1 cellular context compared by ENCODE assay signal in the genomic region with DNA sequence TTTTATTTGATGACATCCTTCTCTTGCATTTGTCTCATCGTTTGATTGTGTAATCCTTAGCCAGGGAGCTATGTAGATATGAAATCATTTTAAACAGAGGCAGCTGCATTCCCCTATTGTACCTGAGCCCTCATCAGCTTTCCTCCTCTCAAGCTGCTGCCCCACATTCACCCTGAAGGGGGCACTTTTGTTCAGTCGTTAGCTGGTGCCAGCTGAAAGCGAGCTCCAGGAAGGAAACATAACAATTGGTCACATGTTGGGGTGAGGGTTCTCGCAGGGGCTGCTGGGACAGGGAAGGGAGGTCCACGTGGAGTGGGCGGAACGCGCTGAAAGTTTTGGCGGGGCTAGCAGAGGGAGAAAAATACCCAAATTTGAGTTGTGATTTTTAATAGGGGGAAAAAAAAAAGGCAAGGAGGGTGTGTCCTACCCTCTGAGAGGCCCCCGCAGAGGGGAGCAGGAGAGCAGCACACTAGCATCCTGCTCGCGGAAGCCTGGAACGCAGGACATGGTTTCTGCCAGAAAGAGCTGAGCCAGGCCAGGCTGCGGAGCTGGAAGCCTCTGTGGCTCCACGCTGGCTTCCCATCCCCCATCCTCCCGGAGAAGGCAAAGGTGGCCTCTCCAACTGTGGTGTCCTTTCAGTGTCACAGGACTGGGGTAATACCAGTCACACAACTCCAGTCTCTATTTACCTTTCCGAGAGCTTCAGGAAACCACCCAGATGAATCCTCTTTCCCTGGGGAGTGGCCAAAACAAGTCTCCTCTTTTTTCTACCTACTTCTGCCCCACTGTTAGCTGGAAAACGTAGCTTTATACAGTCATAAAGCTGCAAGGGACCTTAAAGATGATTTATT.
TF ChIP-seq lines count a peak whose summit lies in the region.

No MANE protein-coding gene starts in this region.

TF ChIP-seq in HepG2, 621 proteins besides CTCF, POLR2A, EP300 and RAD21 (continued from another document and continues in another):
- TF ChIP-seq PBX2 (CRISPR knock-in tag; IDR thresholded peaks at IDR 0.05) (peak; percentile 21; the same call in 1 of the 2 replicates), TBP (CRISPR knock-in tag; IDR thresholded peaks at IDR 0.05) (no peak), ZNF652 (CRISPR knock-in tag; IDR thresholded peaks at IDR 0.05; ENCODE audit: borderline replicate concordance, low read depth) (no peak; the same call in 1 of the 2 replicates), ZNF776 (CRISPR knock-in tag; IDR thresholded peaks at IDR 0.05) (no peak), GATAD1 (CRISPR knock-in tag; IDR thresholded peaks at IDR 0.05) (peak; percentile 90), TFDP1 (CRISPR knock-in tag; IDR thresholded peaks at IDR 0.05; ENCODE audit: borderline replicate concordance) (peak; percentile 84; the same call in 1 of the 2 replicates), ZNF430 (CRISPR knock-in tag; IDR thresholded peaks at IDR 0.05) (peak; percentile 80; the same call in 1 of the 2 replicates), RAD51 (IDR thresholded peaks at IDR 0.05; ENCODE audit: borderline replicate concordance) (peak; percentile 78), FIP1L1 (IDR thresholded peaks at IDR 0.05; ENCODE audit: borderline replicate concordance, insufficient read depth, low read depth, low read length) (no peak), ZNF232 (CRISPR knock-in tag; IDR thresholded peaks at IDR 0.05; ENCODE audit: borderline replicate concordance) (peak; percentile 93; the same call in 1 of the 2 replicates), ZNF619 (CRISPR knock-in tag; IDR thresholded peaks at IDR 0.05) (peak; percentile 21; the same call in 1 of the 2 replicates), ZFP1 (CRISPR knock-in tag; IDR thresholded peaks at IDR 0.05) (peak; percentile 21; the same call in 1 of the 2 replicates), SMAD1 (CRISPR knock-in tag; IDR thresholded peaks at IDR 0.05; ENCODE audit: borderline replicate concordance, low read depth) (no peak), BCL6 (CRISPR knock-in tag; IDR thresholded peaks at IDR 0.05) (peak; percentile 94), MEF2D (CRISPR knock-in tag; IDR thresholded peaks at IDR 0.05) (peak; percentile 69; the same call in 1 of the 2 replicates), BATF2 (CRISPR knock-in tag; IDR thresholded peaks at IDR 0.05) (peak; percentile 30; the same call in 1 of the 2 replicates), KDM5B (CRISPR knock-in tag; IDR thresholded peaks at IDR 0.05; ENCODE audit: borderline replicate concordance) (peak; percentile 93; the same call in 1 of the 2 replicates), ARNTL (CRISPR knock-in tag; IDR thresholded peaks at IDR 0.05) (peak; percentile 98), ZNF18 (CRISPR knock-in tag; IDR thresholded peaks at IDR 0.05; ENCODE audit: insufficient replicate concordance) (no peak)
- TF ChIP-seq, protein P1, sequence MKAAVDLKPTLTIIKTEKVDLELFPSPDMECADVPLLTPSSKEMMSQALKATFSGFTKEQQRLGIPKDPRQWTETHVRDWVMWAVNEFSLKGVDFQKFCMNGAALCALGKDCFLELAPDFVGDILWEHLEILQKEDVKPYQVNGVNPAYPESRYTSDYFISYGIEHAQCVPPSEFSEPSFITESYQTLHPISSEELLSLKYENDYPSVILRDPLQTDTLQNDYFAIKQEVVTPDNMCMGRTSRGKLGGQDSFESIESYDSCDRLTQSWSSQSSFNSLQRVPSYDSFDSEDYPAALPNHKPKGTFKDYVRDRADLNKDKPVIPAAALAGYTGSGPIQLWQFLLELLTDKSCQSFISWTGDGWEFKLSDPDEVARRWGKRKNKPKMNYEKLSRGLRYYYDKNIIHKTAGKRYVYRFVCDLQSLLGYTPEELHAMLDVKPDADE (CRISPR knock-in tag; IDR thresholded peaks at IDR 0.05), result no peak
- TF ChIP-seq, protein P2, sequence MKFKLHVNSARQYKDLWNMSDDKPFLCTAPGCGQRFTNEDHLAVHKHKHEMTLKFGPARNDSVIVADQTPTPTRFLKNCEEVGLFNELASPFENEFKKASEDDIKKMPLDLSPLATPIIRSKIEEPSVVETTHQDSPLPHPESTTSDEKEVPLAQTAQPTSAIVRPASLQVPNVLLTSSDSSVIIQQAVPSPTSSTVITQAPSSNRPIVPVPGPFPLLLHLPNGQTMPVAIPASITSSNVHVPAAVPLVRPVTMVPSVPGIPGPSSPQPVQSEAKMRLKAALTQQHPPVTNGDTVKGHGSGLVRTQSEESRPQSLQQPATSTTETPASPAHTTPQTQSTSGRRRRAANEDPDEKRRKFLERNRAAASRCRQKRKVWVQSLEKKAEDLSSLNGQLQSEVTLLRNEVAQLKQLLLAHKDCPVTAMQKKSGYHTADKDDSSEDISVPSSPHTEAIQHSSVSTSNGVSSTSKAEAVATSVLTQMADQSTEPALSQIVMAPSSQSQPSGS (CRISPR knock-in tag; IDR thresholded peaks at IDR 0.05), result peak; percentile 70; the same call in 1 of the 2 replicates
- TF ChIP-seq, protein P3, sequence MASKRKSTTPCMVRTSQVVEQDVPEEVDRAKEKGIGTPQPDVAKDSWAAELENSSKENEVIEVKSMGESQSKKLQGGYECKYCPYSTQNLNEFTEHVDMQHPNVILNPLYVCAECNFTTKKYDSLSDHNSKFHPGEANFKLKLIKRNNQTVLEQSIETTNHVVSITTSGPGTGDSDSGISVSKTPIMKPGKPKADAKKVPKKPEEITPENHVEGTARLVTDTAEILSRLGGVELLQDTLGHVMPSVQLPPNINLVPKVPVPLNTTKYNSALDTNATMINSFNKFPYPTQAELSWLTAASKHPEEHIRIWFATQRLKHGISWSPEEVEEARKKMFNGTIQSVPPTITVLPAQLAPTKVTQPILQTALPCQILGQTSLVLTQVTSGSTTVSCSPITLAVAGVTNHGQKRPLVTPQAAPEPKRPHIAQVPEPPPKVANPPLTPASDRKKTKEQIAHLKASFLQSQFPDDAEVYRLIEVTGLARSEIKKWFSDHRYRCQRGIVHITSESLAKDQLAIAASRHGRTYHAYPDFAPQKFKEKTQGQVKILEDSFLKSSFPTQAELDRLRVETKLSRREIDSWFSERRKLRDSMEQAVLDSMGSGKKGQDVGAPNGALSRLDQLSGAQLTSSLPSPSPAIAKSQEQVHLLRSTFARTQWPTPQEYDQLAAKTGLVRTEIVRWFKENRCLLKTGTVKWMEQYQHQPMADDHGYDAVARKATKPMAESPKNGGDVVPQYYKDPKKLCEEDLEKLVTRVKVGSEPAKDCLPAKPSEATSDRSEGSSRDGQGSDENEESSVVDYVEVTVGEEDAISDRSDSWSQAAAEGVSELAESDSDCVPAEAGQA (IDR thresholded peaks at IDR 0.05; ENCODE audit: low read depth), result no peak
- TF ChIP-seq, protein P3 (CRISPR knock-in tag; IDR thresholded peaks at IDR 0.05; ENCODE audit: borderline replicate concordance), result no peak
- TF ChIP-seq, protein P4, sequence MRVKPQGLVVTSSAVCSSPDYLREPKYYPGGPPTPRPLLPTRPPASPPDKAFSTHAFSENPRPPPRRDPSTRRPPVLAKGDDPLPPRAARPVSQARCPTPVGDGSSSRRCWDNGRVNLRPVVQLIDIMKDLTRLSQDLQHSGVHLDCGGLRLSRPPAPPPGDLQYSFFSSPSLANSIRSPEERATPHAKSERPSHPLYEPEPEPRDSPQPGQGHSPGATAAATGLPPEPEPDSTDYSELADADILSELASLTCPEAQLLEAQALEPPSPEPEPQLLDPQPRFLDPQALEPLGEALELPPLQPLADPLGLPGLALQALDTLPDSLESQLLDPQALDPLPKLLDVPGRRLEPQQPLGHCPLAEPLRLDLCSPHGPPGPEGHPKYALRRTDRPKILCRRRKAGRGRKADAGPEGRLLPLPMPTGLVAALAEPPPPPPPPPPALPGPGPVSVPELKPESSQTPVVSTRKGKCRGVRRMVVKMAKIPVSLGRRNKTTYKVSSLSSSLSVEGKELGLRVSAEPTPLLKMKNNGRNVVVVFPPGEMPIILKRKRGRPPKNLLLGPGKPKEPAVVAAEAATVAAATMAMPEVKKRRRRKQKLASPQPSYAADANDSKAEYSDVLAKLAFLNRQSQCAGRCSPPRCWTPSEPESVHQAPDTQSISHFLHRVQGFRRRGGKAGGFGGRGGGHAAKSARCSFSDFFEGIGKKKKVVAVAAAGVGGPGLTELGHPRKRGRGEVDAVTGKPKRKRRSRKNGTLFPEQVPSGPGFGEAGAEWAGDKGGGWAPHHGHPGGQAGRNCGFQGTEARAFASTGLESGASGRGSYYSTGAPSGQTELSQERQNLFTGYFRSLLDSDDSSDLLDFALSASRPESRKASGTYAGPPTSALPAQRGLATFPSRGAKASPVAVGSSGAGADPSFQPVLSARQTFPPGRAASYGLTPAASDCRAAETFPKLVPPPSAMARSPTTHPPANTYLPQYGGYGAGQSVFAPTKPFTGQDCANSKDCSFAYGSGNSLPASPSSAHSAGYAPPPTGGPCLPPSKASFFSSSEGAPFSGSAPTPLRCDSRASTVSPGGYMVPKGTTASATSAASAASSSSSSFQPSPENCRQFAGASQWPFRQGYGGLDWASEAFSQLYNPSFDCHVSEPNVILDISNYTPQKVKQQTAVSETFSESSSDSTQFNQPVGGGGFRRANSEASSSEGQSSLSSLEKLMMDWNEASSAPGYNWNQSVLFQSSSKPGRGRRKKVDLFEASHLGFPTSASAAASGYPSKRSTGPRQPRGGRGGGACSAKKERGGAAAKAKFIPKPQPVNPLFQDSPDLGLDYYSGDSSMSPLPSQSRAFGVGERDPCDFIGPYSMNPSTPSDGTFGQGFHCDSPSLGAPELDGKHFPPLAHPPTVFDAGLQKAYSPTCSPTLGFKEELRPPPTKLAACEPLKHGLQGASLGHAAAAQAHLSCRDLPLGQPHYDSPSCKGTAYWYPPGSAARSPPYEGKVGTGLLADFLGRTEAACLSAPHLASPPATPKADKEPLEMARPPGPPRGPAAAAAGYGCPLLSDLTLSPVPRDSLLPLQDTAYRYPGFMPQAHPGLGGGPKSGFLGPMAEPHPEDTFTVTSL (CRISPR knock-in tag; IDR thresholded peaks at IDR 0.05; ENCODE audit: borderline replicate concordance), result peak; percentile 69; the same call in 1 of the 2 replicates
